10 cellular contexts compared by ENCODE assay signal in the genomic region with DNA sequence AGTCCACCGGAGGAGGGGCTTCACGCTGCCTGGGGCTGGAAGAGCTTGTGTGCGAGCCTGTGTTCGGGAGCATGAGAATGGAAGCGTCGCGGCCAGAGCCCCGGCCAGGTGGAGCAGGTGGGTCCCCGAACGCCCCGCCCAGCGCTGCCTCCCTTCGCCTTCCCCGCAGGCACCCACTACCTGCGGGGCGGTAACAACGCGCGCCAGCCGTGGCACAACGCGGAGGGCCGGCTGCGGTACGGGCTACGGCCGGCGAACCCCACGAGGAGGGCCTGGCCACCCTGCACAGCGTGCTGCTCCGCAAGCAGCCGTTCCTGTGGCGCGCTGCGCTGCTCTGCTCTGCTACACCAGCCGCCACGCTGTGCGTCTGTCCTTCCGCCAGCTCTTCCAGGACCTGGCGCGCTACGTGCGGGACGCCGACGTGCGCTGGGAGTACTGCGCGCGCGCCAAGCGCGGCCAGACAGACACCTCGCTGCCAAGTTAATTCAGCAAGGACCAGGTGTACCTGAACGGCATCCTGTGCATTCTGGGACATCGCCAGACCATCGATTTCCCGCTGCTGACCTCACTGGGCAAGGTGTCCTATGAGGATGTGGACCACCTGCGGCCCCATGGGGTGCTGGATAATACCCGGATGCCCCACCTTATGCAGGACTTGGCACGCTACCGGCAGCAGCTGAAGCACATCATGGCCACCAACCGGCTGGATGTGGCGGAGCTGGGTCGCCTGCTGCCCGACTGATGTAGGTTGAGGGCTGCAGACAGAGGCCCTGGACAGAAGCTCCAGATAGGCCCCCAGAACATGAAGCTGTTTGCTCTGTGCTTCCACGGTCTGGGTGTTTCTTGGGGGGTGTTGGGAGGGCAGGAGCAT.
DNase-seq lines count a peak whose midpoint lies in the region; ATAC-seq and TF ChIP-seq lines count a peak whose summit lies in the region.
"Had no signal": no experiment of that assay in that cellular context is flagged by ENCODE, and none has a peak within 500 bp of the region (broad histone marks: within the 10 kb centered on the region; RNA-seq: fewer than 3 reads in every experiment).

No MANE protein-coding gene starts in this region.

- H3K9ac ChIP-seq in iPS-15b (ENCODE audit: low read depth, low read length): no peak overlapping the region

- intact Hi-C loops in Right ventricle myocardium superior (cut with DNase I): no loop called here
- intact Hi-C loops in cardiac septum (cut with DNase I): no loop called here

- ATAC-seq in Right ventricle myocardium superior (ENCODE audit: poor library complexity) (peak; percentile 78), RWPE2 (ENCODE audit: low read depth) (peak; percentile 49), GM21619 (IDR thresholded peaks at IDR 0.05; ENCODE audit: unreplicated experiment) (no peak), HG03045 (IDR thresholded peaks at IDR 0.05; ENCODE audit: unreplicated experiment) (no peak), HG03135 (IDR thresholded peaks at IDR 0.05; ENCODE audit: unreplicated experiment) (no peak)

- 26% methylated on average over 67 of the region's 67 CpGs for WGBS in thymus

- H3K9me3 ChIP-seq in RWPE2 (ENCODE audit: severe bottlenecking) (no peaks in the 10 kb centered on the region), iPS-15b (ENCODE audit: control insufficient read depth, insufficient read depth, low read length) (no peaks in the 10 kb centered on the region), thymus (ENCODE audit: control insufficient read depth) (no peaks in the 10 kb centered on the region)

- no peaks in the 10 kb centered on the region for H3K27me3 ChIP-seq in RWPE2 (ENCODE audit: insufficient read depth, poor library complexity, severe bottlenecking)
- peaks cover 5% of the 10 kb centered on the region for H3K27me3 ChIP-seq in iPS-15b (ENCODE audit: control insufficient read depth, insufficient read depth, low read length)
- H3K27me3 ChIP-seq in thymus (ENCODE audit: control insufficient read depth, insufficient read depth): no peaks in the 10 kb centered on the region

- H3K27ac ChIP-seq in RWPE2 (ENCODE audit: poor library complexity, severe bottlenecking) (no peak overlapping the region), thymus (ENCODE audit: low read depth) (peak overlapping the region; percentile 27)

- H3K36me3 ChIP-seq in RWPE2 (ENCODE audit: low read depth) (no peaks in the 10 kb centered on the region), iPS-15b (ENCODE audit: control insufficient read depth, insufficient read depth, low read length) (no peaks in the 10 kb centered on the region), thymus (ENCODE audit: control insufficient read depth, insufficient read depth) (no peaks in the 10 kb centered on the region)

- H3K4me3 ChIP-seq in RWPE2 (ENCODE audit: severe bottlenecking) (peak overlapping the region; percentile 14), iPS-15b (ENCODE audit: low read depth, low read length) (peak overlapping the region; percentile 32), thymus (ENCODE audit: low read length) (peak overlapping the region; percentile 30)

- no peaks in the 10 kb centered on the region for H3K4me1 ChIP-seq in RWPE2 (ENCODE audit: insufficient read depth, poor library complexity, severe bottlenecking)
- no peaks in the 10 kb centered on the region for H3K4me1 ChIP-seq in iPS-15b (ENCODE audit: control insufficient read depth, insufficient read depth, low read length)
- peaks cover 3% of the 10 kb centered on the region for H3K4me1 ChIP-seq in thymus (ENCODE audit: control insufficient read depth, insufficient read depth, low read length)

- no peak for TF ChIP-seq CTCF in RWPE2 (IDR thresholded peaks at IDR 0.05; ENCODE audit: poor library complexity, severe bottlenecking)

- no peak for DNase-seq in Right ventricle myocardium superior
- no peak for DNase-seq in cardiac septum (ENCODE audit: low spot score)
- no peak for DNase-seq in RWPE2 (ENCODE audit: low spot score)
- DNase-seq: mesendoderm, MM.1S had no signal

Comparison
In these comparisons a context has a peak if more than half of its experiments do, and no peak if none do; other contexts are left out.
1. ATAC-seq: peak in Right ventricle myocardium superior (single experiment) and RWPE2 (single experiment); none in GM21619 (single experiment), HG03045 (single experiment) and HG03135 (single experiment).
2. Peak in every context shown above with its lines, with median percentiles within 50 percentile points of each other: H3K4me3 ChIP-seq.